4 cellular contexts compared by ENCODE assay signal in the genomic region with DNA sequence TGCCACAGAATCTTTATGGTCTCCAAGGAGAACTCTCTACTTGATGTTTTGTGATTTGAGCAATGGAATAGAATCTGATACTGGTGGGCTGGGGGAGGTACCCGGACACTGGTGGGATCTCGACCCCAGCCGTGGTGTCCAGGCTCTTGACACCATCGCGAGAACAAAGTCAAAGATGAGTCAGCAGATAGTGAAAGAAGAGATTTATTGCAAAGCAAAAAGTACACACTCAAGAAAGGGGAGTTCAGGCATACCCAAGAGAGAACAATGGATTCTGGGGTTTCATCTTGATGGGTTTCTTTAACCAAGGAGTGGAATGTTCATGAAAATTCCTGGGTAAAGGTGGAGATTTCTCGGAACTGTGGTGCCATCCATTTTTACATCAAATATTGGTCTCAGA. TPM values are rescaled to one million over a fixed set of nuclear protein-coding genes. Genes with fewer than 3 reads are reported as not detected.
"Had no signal": no experiment of that assay in that cellular context is flagged by ENCODE, and none has a peak within 500 bp of the region (broad histone marks: within the 10 kb centered on the region; RNA-seq: fewer than 3 reads in every experiment).

No MANE protein-coding gene starts in this region.

RNA-seq across cellular contexts. Expression of a gene that starts 1.4 kb away (rescaled TPM):
- polyA plus RNA-seq: esophagus, lung, sigmoid colon, urinary bladder had no signal
